1 cellular context compared by ENCODE assay signal in genomic region chr18:79949571-79950439, GRCh38.
TF ChIP-seq lines count a peak whose summit lies in the region.

No MANE protein-coding gene starts in this region.

TF ChIP-seq in GM23338, 12 proteins besides CTCF, POLR2A, EP300 and RAD21 (continued from another document):
- TF ChIP-seq ZNF462 (CRISPR knock-in tag; IDR thresholded peaks at IDR 0.05), result no peak
- no peak for TF ChIP-seq ZNF114 (CRISPR knock-in tag; IDR thresholded peaks at IDR 0.05)
- no peak for TF ChIP-seq EZH2 (IDR thresholded peaks at IDR 0.05; ENCODE audit: low read depth, unreplicated experiment)
- no peak for TF ChIP-seq CREB1 (CRISPR knock-in tag; IDR thresholded peaks at IDR 0.05; ENCODE audit: low read depth)
- TF ChIP-seq REST (IDR thresholded peaks at IDR 0.05; ENCODE audit: unreplicated experiment), result no peak
TF ChIP-seq in GM23338: peak in this region for 0.
